18 cellular contexts compared by ENCODE assay signal in the genomic region with DNA sequence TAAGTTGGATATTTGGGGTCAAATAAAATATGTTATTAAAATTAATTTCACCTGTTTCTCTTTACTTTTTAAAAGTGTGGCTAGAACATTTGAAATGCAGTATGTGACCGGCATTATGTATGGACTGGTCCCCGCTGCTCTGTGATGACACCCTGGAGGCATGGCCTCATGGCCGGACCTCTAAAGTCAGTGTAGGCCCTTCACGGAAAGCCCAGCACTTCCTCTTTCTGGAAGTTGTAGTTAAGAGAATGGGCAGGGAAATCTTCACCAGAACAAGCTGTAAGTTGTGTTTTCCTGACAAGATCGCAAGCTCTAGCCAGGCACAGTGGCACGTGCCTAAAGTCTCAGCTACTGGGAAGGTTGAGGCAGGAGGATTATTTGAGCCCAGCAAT. TPM values are rescaled to one million over a fixed set of nuclear protein-coding genes. Genes with fewer than 3 reads are reported as not detected.
DNase-seq lines count a peak whose midpoint lies in the region; FAIRE-seq and TF ChIP-seq lines count a peak whose summit lies in the region.
"Had no signal": no experiment of that assay in that cellular context is flagged by ENCODE, and none has a peak within 500 bp of the region (broad histone marks: within the 10 kb centered on the region; RNA-seq: fewer than 3 reads in every experiment).

No MANE protein-coding gene starts in this region.

- no peaks in the 10 kb centered on the region for H3K27me3 Mint-ChIP-seq in activated T-helper 1 cell treated with anti-CD3 and anti-CD28 coated beads, Interleukin-12 subunit alpha, Interleukin-12 subunit beta, Interleukin-2, Interleukin-4 antibody, amounts not matched to agents 30 ng/mL and 10 ng/mL and 1 ng/mL, durations not matched to agents 14 hours and 24 hours and 36 hours (ENCODE audit: insufficient read depth)
- H3K27me3 Mint-ChIP-seq in MCF 10A (ENCODE audit: insufficient read depth, unreplicated experiment) = no peaks in the 10 kb centered on the region

- peaks cover 6% of the 10 kb centered on the region for H3K36me3 Mint-ChIP-seq in activated T-helper 1 cell treated with anti-CD3 and anti-CD28 coated beads, Interleukin-12 subunit alpha, Interleukin-12 subunit beta, Interleukin-2, Interleukin-4 antibody, amounts not matched to agents 30 ng/mL and 10 ng/mL and 1 ng/mL, durations not matched to agents 14 hours and 24 hours and 36 hours (ENCODE audit: low read depth)
- no peaks in the 10 kb centered on the region for H3K36me3 Mint-ChIP-seq in MCF 10A (ENCODE audit: insufficient read depth, unreplicated experiment)

- DNase-seq in GM12891 (ENCODE audit: insufficient read length, low spot score) = no peak
- peak; percentile 31 to 72 for DNase-seq in NOMO-1 (lab: John Stamatoyannopoulos, UW; ENCODE audit: unreplicated experiment in 2 of 2)
- DNase-seq in adrenal gland = peak in 2 of 7 donors; percentile 38 to 54
- DNase-seq in lower leg skin (ENCODE audit: low spot score in 2 of 2) = no peak
- DNase-seq in activated T-helper 1 cell treated with anti-CD3 and anti-CD28 coated beads, Interleukin-12 subunit alpha, Interleukin-12 subunit beta, Interleukin-2, Interleukin-4 antibody, amounts not matched to agents 30 ng/mL and 10 ng/mL and 1 ng/mL, durations not matched to agents 14 hours and 24 hours and 36 hours (ENCODE audit: low spot score) = no peak
- no peak for DNase-seq in OCI-M2 (lab: John Stamatoyannopoulos, UW; ENCODE audit: unreplicated experiment)
- DNase-seq in MCF 10A (ENCODE audit: unreplicated experiment) = no peak
- DNase-seq: activated naive CD4-positive, alpha-beta T cell treated with Interleukin-2 at 50 U/mL for 16 hours; BE2C; NCI-H1436; NCI-H446 treated with DMSO at 0.1 percent for 48 hours; pancreas; stimulated activated CD4-positive, alpha-beta T cell treated with anti-CD3 and anti-CD28 coated beads, Interleukin-15, amount 100 ng/mL, for 24 hours; T-helper 9 cell had no signal

- TF ChIP-seq POLR2A in GM12891 (IDR thresholded peaks at IDR 0.05; ENCODE audit: low read depth, low read length) (no peak), adrenal gland (IDR thresholded peaks at IDR 0.05) (no peak), lower leg skin (IDR thresholded peaks at IDR 0.05) (no peak)

- FAIRE-seq in GM12891 (lab: Jason Lieb, UNC) = no peak
- FAIRE-seq: bronchial epithelial cell, pancreas, RCC 7860 had no signal

- TF ChIP-seq CTCF in adrenal gland (IDR thresholded peaks at IDR 0.05) (no peak), neutrophil (IDR thresholded peaks at IDR 0.05) (no peak), lower leg skin (IDR thresholded peaks at IDR 0.05) (no peak), MCF 10A (IDR thresholded peaks at IDR 0.05; ENCODE audit: unreplicated experiment) (no peak)

- H3K4me3 Mint-ChIP-seq in activated T-helper 1 cell treated with anti-CD3 and anti-CD28 coated beads, Interleukin-12 subunit alpha, Interleukin-12 subunit beta, Interleukin-2, Interleukin-4 antibody, amounts not matched to agents 30 ng/mL and 10 ng/mL and 1 ng/mL, durations not matched to agents 14 hours and 24 hours and 36 hours = no peak overlapping the region
- no peak overlapping the region for H3K4me3 Mint-ChIP-seq in MCF 10A (ENCODE audit: unreplicated experiment)

- no peak overlapping the region for H3K27ac Mint-ChIP-seq in activated T-helper 1 cell treated with anti-CD3 and anti-CD28 coated beads, Interleukin-12 subunit alpha, Interleukin-12 subunit beta, Interleukin-2, Interleukin-4 antibody, amounts not matched to agents 30 ng/mL and 10 ng/mL and 1 ng/mL, durations not matched to agents 14 hours and 24 hours and 36 hours
- no peak overlapping the region for H3K27ac Mint-ChIP-seq in MCF 10A (ENCODE audit: low read depth, unreplicated experiment)

- H3K9me3 ChIP-seq in adrenal gland (replicated peaks in 1 of 3) (no peaks in the 10 kb centered on the region), neutrophil (no peaks in the 10 kb centered on the region)
- H3K9me3 ChIP-seq: BE2C, pancreas, thoracic aorta had no signal

- WGBS in adrenal gland, 4 donors = 65 to 75% (median 69%) methylated on average over 6 of the region's 6 CpGs
- 78% methylated on average over 6 of the region's 6 CpGs for WGBS in lower leg skin, 2 donors

- H3K4me1 Mint-ChIP-seq in activated T-helper 1 cell treated with anti-CD3 and anti-CD28 coated beads, Interleukin-12 subunit alpha, Interleukin-12 subunit beta, Interleukin-2, Interleukin-4 antibody, amounts not matched to agents 30 ng/mL and 10 ng/mL and 1 ng/mL, durations not matched to agents 14 hours and 24 hours and 36 hours (ENCODE audit: low read depth) = peaks cover 66% of the 10 kb centered on the region
- peaks cover 10% of the 10 kb centered on the region for H3K4me1 Mint-ChIP-seq in MCF 10A (ENCODE audit: insufficient read depth, unreplicated experiment)

- H3K36me3 ChIP-seq in adrenal gland (replicated peaks in 1 of 2) (no peaks in the 10 kb centered on the region), neutrophil (no peaks in the 10 kb centered on the region)
- H3K36me3 ChIP-seq: BE2C, pancreas, thoracic aorta had no signal

- no peaks in the 10 kb centered on the region for H3K27me3 ChIP-seq in adrenal gland
- H3K27me3 ChIP-seq in neutrophil = no peaks in the 10 kb centered on the region
- H3K27me3 ChIP-seq: BE2C, pancreas had no signal

- H3K4me1 ChIP-seq in adrenal gland (replicated peaks in 1 of 2) (no peaks in the 10 kb centered on the region), neutrophil (ENCODE audit: control insufficient read depth in 1 of 2, insufficient read depth in 1 of 2, low read depth in 1 of 2, low read length in 1 of 2) (peaks cover 97 to 98% of the 10 kb centered on the region in 2 experiments)
- H3K4me1 ChIP-seq: BE2C, pancreas had no signal

- no TSS peak for BruUV-seq in MCF 10A (replicated peaks; lab: Mats Ljungman, UMichigan)

- POLR2A ChIA-PET in MCF 10A (lab: Yijun Ruan, JAX) = no interaction called here

- intact Hi-C loops in adrenal gland (cut with DNase I) (no loop called here), lower leg skin (cut with DNase I; ENCODE audit: low total_unique reads) (no loop called here), MCF 10A (cut with micrococcal nuclease) (no loop called here)
- intact Hi-C loops in activated T-helper 1 cell treated with anti-CD3 and anti-CD28 coated beads, Interleukin-12 subunit alpha, Interleukin-12 subunit beta, Interleukin-2, Interleukin-4 antibody, amounts not matched to agents 30 ng/mL and 10 ng/mL and 1 ng/mL, durations not matched to agents 14 hours and 24 hours and 36 hours (cut with micrococcal nuclease) = loop anchor here (2.0 to 5.0 kb wide), 2 partner anchors 165 to 268 kb away; no protein-coding TSS in a partner anchor

- H3K27ac ChIP-seq in adrenal gland (peak overlapping the region; percentile 22 to 85 (median 37)), neutrophil (peak overlapping the region; percentile 100)

- CTCF ChIA-PET in MCF 10A (lab: Yijun Ruan, JAX) = interaction anchor here (0.6 kb wide), 2 partner anchors 67 to 229 kb away, joined by 3 to 4 read pairs; a partner anchor contains a TSS

- no peaks in the 10 kb centered on the region for H3K9me3 Mint-ChIP-seq in activated T-helper 1 cell treated with anti-CD3 and anti-CD28 coated beads, Interleukin-12 subunit alpha, Interleukin-12 subunit beta, Interleukin-2, Interleukin-4 antibody, amounts not matched to agents 30 ng/mL and 10 ng/mL and 1 ng/mL, durations not matched to agents 14 hours and 24 hours and 36 hours
- H3K9me3 Mint-ChIP-seq in MCF 10A (ENCODE audit: unreplicated experiment) = no peaks in the 10 kb centered on the region

- no peak overlapping the region for H3K4me3 ChIP-seq in adrenal gland
- peak overlapping the region in 1 of 2 experiments; percentile 63 for H3K4me3 ChIP-seq in neutrophil (ENCODE audit: low read depth in 1 of 2, low read length in 1 of 2)
- H3K4me3 ChIP-seq in lower leg skin (ENCODE audit: low read depth, poor library complexity, severe bottlenecking) = no peak overlapping the region
- H3K4me3 ChIP-seq: pancreas, thoracic aorta had no signal

TF ChIP-seq in GM12891, 5 proteins besides CTCF, POLR2A, EP300 and RAD21:
- peak; percentile 90 for TF ChIP-seq SPI1 (IDR thresholded peaks at IDR 0.05; ENCODE audit: low read depth, low read length)
- TF ChIP-seq TAF1 (IDR thresholded peaks at IDR 0.05; ENCODE audit: low read depth, low read length) = no peak
- no peak for TF ChIP-seq POLR2AphosphoS5 (IDR thresholded peaks at IDR 0.05; ENCODE audit: low read depth, low read length)

RNA-seq across cellular contexts. Expression of a gene that starts 38.3 kb away (rescaled TPM):
- 1,164 TPM for polyA plus RNA-seq in GM12891 (2012; ENCODE audit: low read depth, missing spikeins)
- 100 to 1,000 TPM in 5 of 8 donors, 10 to 100 TPM in 3; 43.4 to 156 (median 113) TPM for total RNA-seq in adrenal gland
- 100 to 1,000 TPM in 1 of 3 donors, 10 to 100 TPM in 2; 31.6 to 125 (median 38.5) TPM for polyA plus RNA-seq in adrenal gland
- total RNA-seq in lower leg skin = 10 to 100 TPM; 20.6 to 39.6 (median 24.1) TPM
- 1,217 and 1,242 TPM in 2 replicates for total RNA-seq in activated T-helper 1 cell treated with anti-CD3 and anti-CD28 coated beads, Interleukin-12 subunit alpha, Interleukin-12 subunit beta, Interleukin-2, Interleukin-4 antibody, amounts not matched to agents 30 ng/mL and 10 ng/mL and 1 ng/mL, durations not matched to agents 14 hours and 24 hours and 36 hours
- 2.3 and 2.7 TPM in 2 replicates for total RNA-seq in MCF 10A (2022)

Comparison
In these comparisons a context has a peak if more than half of its experiments do, and no peak if none do; other contexts are left out.
1. DNase-seq: peak in NOMO-1 (2 of 2); none in GM12891 (single experiment), lower leg skin (0 of 2), activated T-helper 1 cell treated with anti-CD3 and anti-CD28 coated beads, Interleukin-12 subunit alpha, Interleukin-12 subunit beta, Interleukin-2, Interleukin-4 antibody, amounts not matched to agents 30 ng/mL and 10 ng/mL and 1 ng/mL, durations not matched to agents 14 hours and 24 hours and 36 hours (single experiment), OCI-M2 (single experiment) and MCF 10A (single experiment).